Comparison of ENCODE assay signal across 1 cellular context in genomic region chr3:129594907-129595390, GRCh38.
TF ChIP-seq lines count a peak whose summit lies in the region.

No MANE protein-coding gene starts in this region.

TF ChIP-seq in HepG2, 621 proteins besides CTCF, POLR2A, EP300 and RAD21 (continued from another document and continues in another):
- TF ChIP-seq, protein P1, sequence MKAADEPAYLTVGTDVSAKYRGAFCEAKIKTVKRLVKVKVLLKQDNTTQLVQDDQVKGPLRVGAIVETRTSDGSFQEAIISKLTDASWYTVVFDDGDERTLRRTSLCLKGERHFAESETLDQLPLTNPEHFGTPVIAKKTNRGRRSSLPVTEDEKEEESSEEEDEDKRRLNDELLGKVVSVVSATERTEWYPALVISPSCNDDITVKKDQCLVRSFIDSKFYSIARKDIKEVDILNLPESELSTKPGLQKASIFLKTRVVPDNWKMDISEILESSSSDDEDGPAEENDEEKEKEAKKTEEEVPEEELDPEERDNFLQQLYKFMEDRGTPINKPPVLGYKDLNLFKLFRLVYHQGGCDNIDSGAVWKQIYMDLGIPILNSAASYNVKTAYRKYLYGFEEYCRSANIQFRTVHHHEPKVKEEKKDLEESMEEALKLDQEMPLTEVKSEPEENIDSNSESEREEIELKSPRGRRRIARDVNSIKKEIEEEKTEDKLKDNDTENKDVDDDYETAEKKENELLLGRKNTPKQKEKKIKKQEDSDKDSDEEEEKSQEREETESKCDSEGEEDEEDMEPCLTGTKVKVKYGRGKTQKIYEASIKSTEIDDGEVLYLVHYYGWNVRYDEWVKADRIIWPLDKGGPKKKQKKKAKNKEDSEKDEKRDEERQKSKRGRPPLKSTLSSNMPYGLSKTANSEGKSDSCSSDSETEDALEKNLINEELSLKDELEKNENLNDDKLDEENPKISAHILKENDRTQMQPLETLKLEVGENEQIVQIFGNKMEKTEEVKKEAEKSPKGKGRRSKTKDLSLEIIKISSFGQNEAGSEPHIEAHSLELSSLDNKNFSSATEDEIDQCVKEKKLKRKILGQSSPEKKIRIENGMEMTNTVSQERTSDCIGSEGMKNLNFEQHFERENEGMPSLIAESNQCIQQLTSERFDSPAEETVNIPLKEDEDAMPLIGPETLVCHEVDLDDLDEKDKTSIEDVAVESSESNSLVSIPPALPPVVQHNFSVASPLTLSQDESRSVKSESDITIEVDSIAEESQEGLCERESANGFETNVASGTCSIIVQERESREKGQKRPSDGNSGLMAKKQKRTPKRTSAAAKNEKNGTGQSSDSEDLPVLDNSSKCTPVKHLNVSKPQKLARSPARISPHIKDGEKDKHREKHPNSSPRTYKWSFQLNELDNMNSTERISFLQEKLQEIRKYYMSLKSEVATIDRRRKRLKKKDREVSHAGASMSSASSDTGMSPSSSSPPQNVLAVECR (CRISPR knock-in tag; IDR thresholded peaks at IDR 0.05; ENCODE audit: borderline replicate concordance): peak; percentile 74; the same call in 1 of the 2 replicates
- TF ChIP-seq ZNF687 (CRISPR knock-in tag; IDR thresholded peaks at IDR 0.05) (peak; percentile 94), ZNF414 (CRISPR knock-in tag; IDR thresholded peaks at IDR 0.05) (0 out of 2 replicates have a peak, but pooled peaks have one; percentile 60), ELK4 (CRISPR knock-in tag; IDR thresholded peaks at IDR 0.05; ENCODE audit: borderline replicate concordance) (no peak), RNF219 (CRISPR knock-in tag; IDR thresholded peaks at IDR 0.05) (no peak), FOXP4 (CRISPR knock-in tag; IDR thresholded peaks at IDR 0.05) (peak; percentile 78), SALL1 (CRISPR knock-in tag; IDR thresholded peaks at IDR 0.05) (peak; percentile 90), RXRB (CRISPR knock-in tag; IDR thresholded peaks at IDR 0.05; ENCODE audit: borderline replicate concordance) (peak; percentile 81), GATAD2A (CRISPR knock-in tag; IDR thresholded peaks at IDR 0.05) (peak; percentile 85), ZEB1 (IDR thresholded peaks at IDR 0.05; ENCODE audit: insufficient replicate concordance, low read depth) (peak; percentile 28), ARID2 (CRISPR knock-in tag; IDR thresholded peaks at IDR 0.05; ENCODE audit: borderline replicate concordance) (no peak), EED (CRISPR knock-in tag; IDR thresholded peaks at IDR 0.05) (no peak), ZBTB7A (CRISPR knock-in tag; IDR thresholded peaks at IDR 0.05) (peak; percentile 87), SKI (IDR thresholded peaks at IDR 0.05; ENCODE audit: partially characterized antibody) (peak; percentile 59), SMARCE1 (IDR thresholded peaks at IDR 0.05; ENCODE audit: borderline replicate concordance) (no peak), ATF7-NPFF (CRISPR knock-in tag; IDR thresholded peaks at IDR 0.05; ENCODE audit: low read depth) (no peak), ZNF367 (CRISPR knock-in tag; IDR thresholded peaks at IDR 0.05; ENCODE audit: borderline replicate concordance) (0 out of 2 replicates have a peak, but pooled peaks have one; percentile 45), RXRA (CRISPR knock-in tag; IDR thresholded peaks at IDR 0.05) (peak; percentile 89), ZNF33B (CRISPR knock-in tag; IDR thresholded peaks at IDR 0.05) (no peak), ELF3 (CRISPR knock-in tag; IDR thresholded peaks at IDR 0.05) (peak; percentile 37), ZNF570 (CRISPR knock-in tag; IDR thresholded peaks at IDR 0.05; ENCODE audit: borderline replicate concordance) (0 out of 2 replicates have a peak, but pooled peaks have one; percentile 60), ASH2L (IDR thresholded peaks at IDR 0.05; ENCODE audit: insufficient read length, low read depth, low read length) (no peak), NRL (CRISPR knock-in tag; IDR thresholded peaks at IDR 0.05; ENCODE audit: borderline replicate concordance) (no peak)
- TF ChIP-seq, protein P2, sequence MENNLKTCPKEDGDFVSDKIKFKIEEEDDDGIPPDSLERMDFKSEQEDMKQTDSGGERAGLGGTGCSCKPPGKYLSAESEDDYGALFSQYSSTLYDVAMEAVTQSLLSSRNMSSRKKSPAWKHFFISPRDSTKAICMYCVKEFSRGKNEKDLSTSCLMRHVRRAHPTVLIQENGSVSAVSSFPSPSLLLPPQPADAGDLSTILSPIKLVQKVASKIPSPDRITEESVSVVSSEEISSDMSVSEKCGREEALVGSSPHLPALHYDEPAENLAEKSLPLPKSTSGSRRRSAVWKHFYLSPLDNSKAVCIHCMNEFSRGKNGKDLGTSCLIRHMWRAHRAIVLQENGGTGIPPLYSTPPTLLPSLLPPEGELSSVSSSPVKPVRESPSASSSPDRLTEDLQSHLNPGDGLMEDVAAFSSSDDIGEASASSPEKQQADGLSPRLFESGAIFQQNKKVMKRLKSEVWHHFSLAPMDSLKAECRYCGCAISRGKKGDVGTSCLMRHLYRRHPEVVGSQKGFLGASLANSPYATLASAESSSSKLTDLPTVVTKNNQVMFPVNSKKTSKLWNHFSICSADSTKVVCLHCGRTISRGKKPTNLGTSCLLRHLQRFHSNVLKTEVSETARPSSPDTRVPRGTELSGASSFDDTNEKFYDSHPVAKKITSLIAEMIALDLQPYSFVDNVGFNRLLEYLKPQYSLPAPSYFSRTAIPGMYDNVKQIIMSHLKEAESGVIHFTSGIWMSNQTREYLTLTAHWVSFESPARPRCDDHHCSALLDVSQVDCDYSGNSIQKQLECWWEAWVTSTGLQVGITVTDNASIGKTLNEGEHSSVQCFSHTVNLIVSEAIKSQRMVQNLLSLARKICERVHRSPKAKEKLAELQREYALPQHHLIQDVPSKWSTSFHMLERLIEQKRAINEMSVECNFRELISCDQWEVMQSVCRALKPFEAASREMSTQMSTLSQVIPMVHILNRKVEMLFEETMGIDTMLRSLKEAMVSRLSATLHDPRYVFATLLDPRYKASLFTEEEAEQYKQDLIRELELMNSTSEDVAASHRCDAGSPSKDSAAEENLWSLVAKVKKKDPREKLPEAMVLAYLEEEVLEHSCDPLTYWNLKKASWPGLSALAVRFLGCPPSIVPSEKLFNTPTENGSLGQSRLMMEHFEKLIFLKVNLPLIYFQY (CRISPR knock-in tag; IDR thresholded peaks at IDR 0.05; ENCODE audit: borderline replicate concordance): peak; percentile 79; the same call in 1 of the 2 replicates
- TF ChIP-seq, protein P3, sequence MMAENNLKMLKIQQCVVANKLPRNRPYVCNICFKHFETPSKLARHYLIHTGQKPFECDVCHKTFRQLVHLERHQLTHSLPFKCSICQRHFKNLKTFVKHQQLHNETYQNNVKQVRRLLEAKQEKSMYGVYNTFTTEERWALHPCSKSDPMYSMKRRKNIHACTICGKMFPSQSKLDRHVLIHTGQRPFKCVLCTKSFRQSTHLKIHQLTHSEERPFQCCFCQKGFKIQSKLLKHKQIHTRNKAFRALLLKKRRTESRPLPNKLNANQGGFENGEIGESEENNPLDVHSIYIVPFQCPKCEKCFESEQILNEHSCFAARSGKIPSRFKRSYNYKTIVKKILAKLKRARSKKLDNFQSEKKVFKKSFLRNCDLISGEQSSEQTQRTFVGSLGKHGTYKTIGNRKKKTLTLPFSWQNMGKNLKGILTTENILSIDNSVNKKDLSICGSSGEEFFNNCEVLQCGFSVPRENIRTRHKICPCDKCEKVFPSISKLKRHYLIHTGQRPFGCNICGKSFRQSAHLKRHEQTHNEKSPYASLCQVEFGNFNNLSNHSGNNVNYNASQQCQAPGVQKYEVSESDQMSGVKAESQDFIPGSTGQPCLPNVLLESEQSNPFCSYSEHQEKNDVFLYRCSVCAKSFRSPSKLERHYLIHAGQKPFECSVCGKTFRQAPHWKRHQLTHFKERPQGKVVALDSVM (CRISPR knock-in tag; IDR thresholded peaks at IDR 0.05): peak; percentile 35; the same call in 1 of the 2 replicates
- TF ChIP-seq, protein P4, sequence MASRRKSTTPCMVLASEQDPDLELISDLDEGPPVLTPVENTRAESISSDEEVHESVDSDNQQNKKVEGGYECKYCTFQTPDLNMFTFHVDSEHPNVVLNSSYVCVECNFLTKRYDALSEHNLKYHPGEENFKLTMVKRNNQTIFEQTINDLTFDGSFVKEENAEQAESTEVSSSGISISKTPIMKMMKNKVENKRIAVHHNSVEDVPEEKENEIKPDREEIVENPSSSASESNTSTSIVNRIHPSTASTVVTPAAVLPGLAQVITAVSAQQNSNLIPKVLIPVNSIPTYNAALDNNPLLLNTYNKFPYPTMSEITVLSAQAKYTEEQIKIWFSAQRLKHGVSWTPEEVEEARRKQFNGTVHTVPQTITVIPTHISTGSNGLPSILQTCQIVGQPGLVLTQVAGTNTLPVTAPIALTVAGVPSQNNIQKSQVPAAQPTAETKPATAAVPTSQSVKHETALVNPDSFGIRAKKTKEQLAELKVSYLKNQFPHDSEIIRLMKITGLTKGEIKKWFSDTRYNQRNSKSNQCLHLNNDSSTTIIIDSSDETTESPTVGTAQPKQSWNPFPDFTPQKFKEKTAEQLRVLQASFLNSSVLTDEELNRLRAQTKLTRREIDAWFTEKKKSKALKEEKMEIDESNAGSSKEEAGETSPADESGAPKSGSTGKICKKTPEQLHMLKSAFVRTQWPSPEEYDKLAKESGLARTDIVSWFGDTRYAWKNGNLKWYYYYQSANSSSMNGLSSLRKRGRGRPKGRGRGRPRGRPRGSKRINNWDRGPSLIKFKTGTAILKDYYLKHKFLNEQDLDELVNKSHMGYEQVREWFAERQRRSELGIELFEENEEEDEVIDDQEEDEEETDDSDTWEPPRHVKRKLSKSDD (CRISPR knock-in tag; IDR thresholded peaks at IDR 0.05; ENCODE audit: low read depth): no peak
